8 cellular contexts compared by ENCODE assay signal in the genomic region with DNA sequence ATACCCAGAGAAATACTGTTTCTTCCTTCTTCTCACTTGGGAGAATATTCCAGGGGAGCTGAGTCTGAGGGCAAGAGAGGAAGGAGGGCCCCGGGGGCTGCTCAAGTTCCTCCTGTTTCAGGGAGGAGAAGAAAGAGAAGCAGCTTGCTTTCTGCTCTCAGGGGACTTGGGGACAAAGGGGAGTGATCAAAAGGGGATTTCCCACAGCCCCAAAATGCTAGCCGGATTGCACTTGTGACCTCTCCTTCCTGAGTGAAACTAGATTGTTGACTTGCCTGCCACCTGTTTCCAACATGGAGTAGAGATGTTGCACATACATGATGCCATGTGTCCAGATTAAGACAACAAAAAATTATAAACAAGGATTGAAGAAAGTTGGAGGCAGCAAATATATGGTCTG. TPM values are rescaled to one million over a fixed set of nuclear protein-coding genes. Genes with fewer than 3 reads are reported as not detected.
A peak's percentile ranks its signal among the peaks of the same experiment; 100 is the strongest.
DNase-seq lines count a peak whose midpoint lies in the region; ATAC-seq, FAIRE-seq and TF ChIP-seq lines count a peak whose summit lies in the region.

No MANE protein-coding gene starts in this region.

- H3K9me3 Mint-ChIP-seq in activated CD4-positive, alpha-beta T cell treated with anti-CD3 and anti-CD28 coated beads, Interleukin-2, amount 10 ng/mL, durations not matched to agents 24 days and 14 days: no peaks in the 10 kb centered on the region
- no peaks in the 10 kb centered on the region for H3K9me3 Mint-ChIP-seq in naive thymus-derived CD8-positive, alpha-beta T cell

- no peak for TF ChIP-seq CTCF in testis (IDR thresholded peaks at IDR 0.05)

- peak overlapping the region; percentile 58 to 96 (median 87); a peak in 21 of 22 replicates for H3K27ac ChIP-seq in BLaER1 treated with 17β-estradiol and CSF1 and Interleukin-3, amounts not matched to agents 10 nM and 100 nM
- no peak overlapping the region for H3K27ac ChIP-seq in testis

- POLR2A ChIA-PET in naive thymus-derived CD8-positive, alpha-beta T cell (lab: Charles Lee): interaction anchor here (0.7 to 6.4 kb wide), 9 partner anchors 8 to 39 kb away, joined by 3 to 78 read pairs (median 7); a partner anchor contains a TSS

- no peaks in the 10 kb centered on the region for H3K27me3 ChIP-seq in BLaER1 treated with 17β-estradiol and CSF1 and Interleukin-3, amounts not matched to agents 10 nM and 100 nM
- H3K27me3 ChIP-seq in testis: no peaks in the 10 kb centered on the region

- no peaks in the 10 kb centered on the region for H3K27me3 Mint-ChIP-seq in activated CD4-positive, alpha-beta T cell treated with anti-CD3 and anti-CD28 coated beads, Interleukin-2, amount 10 ng/mL, durations not matched to agents 24 days and 14 days
- H3K27me3 Mint-ChIP-seq in naive thymus-derived CD8-positive, alpha-beta T cell: no peaks in the 10 kb centered on the region

- intact Hi-C loops in activated CD4-positive, alpha-beta T cell treated with anti-CD3 and anti-CD28 coated beads, Interleukin-2, amount 10 ng/mL, durations not matched to agents 24 days and 14 days (cut with micrococcal nuclease): loop anchor here (1.0 to 5.0 kb wide), 4 partner anchors 14 to 69 kb away; no protein-coding TSS in a partner anchor
- intact Hi-C loops in testis (cut with DNase I; ENCODE audit: low total_unique reads): no loop called here

- H3K36me3 Mint-ChIP-seq in activated CD4-positive, alpha-beta T cell treated with anti-CD3 and anti-CD28 coated beads, Interleukin-2, amount 10 ng/mL, durations not matched to agents 24 days and 14 days (ENCODE audit: low read depth): peaks cover 6% of the 10 kb centered on the region
- no peaks in the 10 kb centered on the region for H3K36me3 Mint-ChIP-seq in naive thymus-derived CD8-positive, alpha-beta T cell

- peak; percentile 90 for DNase-seq in activated CD4-positive, alpha-beta T cell treated with anti-CD3 and anti-CD28 coated beads, Interleukin-2, amount 10 ng/mL, durations not matched to agents 24 days and 14 days
- DNase-seq in naive thymus-derived CD8-positive, alpha-beta T cell: peak in 7 of 10 donors; percentile 37 to 57 (median 43)
- DNase-seq in frontal cortex (ENCODE audit: low spot score in 2 of 2): no peak
- no peak for DNase-seq in OCI-M1 (lab: John Stamatoyannopoulos, UW)
- DNase-seq in testis: no peak

- peaks cover 69 to 80% (median 79%) of the 10 kb centered on the region in 10 experiments for H3K4me1 ChIP-seq in BLaER1 treated with 17β-estradiol and CSF1 and Interleukin-3, amounts not matched to agents 10 nM and 100 nM
- peaks cover 53% of the 10 kb centered on the region for H3K4me1 ChIP-seq in testis

- ATAC-seq in GM19035 (IDR thresholded peaks at IDR 0.05; ENCODE audit: unreplicated experiment) (peak; percentile 75), HG03095 (IDR thresholded peaks at IDR 0.05; ENCODE audit: unreplicated experiment) (peak; percentile 73)
- ATAC-seq in naive thymus-derived CD8-positive, alpha-beta T cell: peak; percentile 84 to 92

- H3K4me3 Mint-ChIP-seq in activated CD4-positive, alpha-beta T cell treated with anti-CD3 and anti-CD28 coated beads, Interleukin-2, amount 10 ng/mL, durations not matched to agents 24 days and 14 days: peak overlapping the region; percentile 30
- peak overlapping the region in 9 of 10 donors; percentile 26 to 57 (median 40) for H3K4me3 Mint-ChIP-seq in naive thymus-derived CD8-positive, alpha-beta T cell

- H3K9ac ChIP-seq in BLaER1 treated with 17β-estradiol and CSF1 and Interleukin-3, amounts not matched to agents 10 nM and 100 nM: peak overlapping the region; percentile 54 to 82 (median 74); a peak in 21 of 22 replicates

- H3K27ac Mint-ChIP-seq in activated CD4-positive, alpha-beta T cell treated with anti-CD3 and anti-CD28 coated beads, Interleukin-2, amount 10 ng/mL, durations not matched to agents 24 days and 14 days: peak overlapping the region; percentile 82
- H3K27ac Mint-ChIP-seq in naive thymus-derived CD8-positive, alpha-beta T cell: peak overlapping the region; percentile 68 to 94 (median 84)

- H4K20me1 ChIP-seq in BLaER1 treated with 17β-estradiol and CSF1 and Interleukin-3, amounts not matched to agents 10 nM and 100 nM: no peaks in the 10 kb centered on the region

- H3K36me3 ChIP-seq in BLaER1 treated with 17β-estradiol and CSF1 and Interleukin-3, amounts not matched to agents 10 nM and 100 nM: no peaks in the 10 kb centered on the region
- H3K36me3 ChIP-seq in testis (ENCODE audit: low read depth, missing control alignments): no peaks in the 10 kb centered on the region

- peak overlapping the region; percentile 76 to 94 (median 82) for H3K4me2 ChIP-seq in BLaER1 treated with 17β-estradiol and CSF1 and Interleukin-3, amounts not matched to agents 10 nM and 100 nM

- WGBS in testis, 2 donors: 60 to 65% methylated on average over 2 of the region's 2 CpGs

- no peaks in the 10 kb centered on the region for H3K9me3 ChIP-seq in BLaER1 treated with 17β-estradiol and CSF1 and Interleukin-3, amounts not matched to agents 10 nM and 100 nM (replicated peaks in 1 of 11)
- no peaks in the 10 kb centered on the region for H3K9me3 ChIP-seq in testis

- peaks cover 49% of the 10 kb centered on the region for H3K4me1 Mint-ChIP-seq in activated CD4-positive, alpha-beta T cell treated with anti-CD3 and anti-CD28 coated beads, Interleukin-2, amount 10 ng/mL, durations not matched to agents 24 days and 14 days
- H3K4me1 Mint-ChIP-seq in naive thymus-derived CD8-positive, alpha-beta T cell: peaks cover 28 to 73% (median 62%) of the 10 kb centered on the region in 4 donors

- 0 out of 20 replicates have a peak overlapping the region, but pooled peaks of 1 of the 10 experiments have one; percentile 3 for H3K4me3 ChIP-seq in BLaER1 treated with 17β-estradiol and CSF1 and Interleukin-3, amounts not matched to agents 10 nM and 100 nM
- H3K4me3 ChIP-seq in testis: no peak overlapping the region

- no peak for FAIRE-seq in frontal cortex (lab: Jason Lieb, UNC)

- no peak for TF ChIP-seq POLR2A in testis (IDR thresholded peaks at IDR 0.05)

RNA-seq across cellular contexts. Expression of a gene that starts 28.7 kb away (rescaled TPM):
- total RNA-seq in activated CD4-positive, alpha-beta T cell treated with anti-CD3 and anti-CD28 coated beads, Interleukin-2, amount 10 ng/mL, durations not matched to agents 24 days and 14 days: 45.2 and 53.6 TPM in 2 replicates
- 100 to 1,000 TPM; 361 to 367 TPM for total RNA-seq in naive thymus-derived CD8-positive, alpha-beta T cell
- polyA plus RNA-seq in naive thymus-derived CD8-positive, alpha-beta T cell: 100 to 1,000 TPM; 318 to 385 (median 341) TPM
- 46.9 TPM for total RNA-seq in frontal cortex
- 10 to 100 TPM; 64.0 to 71.1 TPM for total RNA-seq in testis
- 124 TPM for polyA plus RNA-seq in testis (ENCODE audit: insufficient read depth, low read depth, low replicate concordance)

Comparison
In these comparisons a context has a peak if more than half of its experiments do, and no peak if none do; other contexts are left out.
1. H3K27ac ChIP-seq: peak in BLaER1 treated with 17β-estradiol and CSF1 and Interleukin-3, amounts not matched to agents 10 nM and 100 nM (11 of 11); none in testis (0 of 2).
2. DNase-seq: peak in activated CD4-positive, alpha-beta T cell treated with anti-CD3 and anti-CD28 coated beads, Interleukin-2, amount 10 ng/mL, durations not matched to agents 24 days and 14 days (single experiment) and naive thymus-derived CD8-positive, alpha-beta T cell (7 of 10); none in frontal cortex (0 of 2), OCI-M1 (single experiment) and testis (single experiment).
3. Peak in every context shown above with its lines, with median percentiles within 50 percentile points of each other: ATAC-seq.